In the genomic region with DNA sequence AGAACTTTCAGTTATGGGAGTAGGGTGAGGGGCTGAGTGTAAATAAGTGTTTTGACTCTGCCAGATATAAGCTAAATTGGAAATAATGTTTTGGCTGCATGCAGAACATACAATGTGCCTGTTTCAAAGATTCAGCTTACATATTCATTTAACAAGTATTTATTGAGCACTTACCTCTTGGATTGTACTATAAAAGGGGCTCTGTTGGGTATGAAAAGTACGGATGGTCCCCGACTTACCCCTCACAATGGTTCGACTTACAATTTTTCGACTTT, we compare ENCODE assay signal across 8 cellular contexts. TPM values are rescaled to one million over a fixed set of nuclear protein-coding genes. Genes with fewer than 3 reads are reported as not detected.
DNase-seq lines count a peak whose midpoint lies in the region; ATAC-seq and TF ChIP-seq lines count a peak whose summit lies in the region.

No MANE protein-coding gene starts in this region.

- H3K4me1 ChIP-seq in rectal smooth muscle tissue (ENCODE audit: control insufficient read depth, insufficient read depth, low read length), result no peaks in the 10 kb centered on the region

- no peak for DNase-seq in GM12864 (ENCODE audit: low read depth)
- DNase-seq in T-cell, result no peak
- DNase-seq in fibroblast of pulmonary artery (ENCODE audit: low read depth), result no peak
- no peak for DNase-seq in nucleus accumbens (lab: John Stamatoyannopoulos, UW)
- DNase-seq in posterior cingulate gyrus, result no peak
- no peak for DNase-seq in activated gamma-delta T cell treated with Interleukin-2 at 50 U/mL for 16 hours

- H3K27me3 Mint-ChIP-seq in T-cell, result peaks cover 0 to 4% of the 10 kb centered on the region in 2 donors

- CTCF ChIA-PET in T-cell (lab: Charles Lee), result no interaction called here

- H3K27me3 ChIP-seq in rectal smooth muscle tissue (ENCODE audit: control insufficient read depth, insufficient read depth, low read length), result no peaks in the 10 kb centered on the region

- H3K27ac ChIP-seq in rectal smooth muscle tissue (ENCODE audit: low read depth, low read length), result peak overlapping the region; percentile 84

- TF ChIP-seq CTCF in GM12864 (IDR thresholded peaks at IDR 0.05; ENCODE audit: low read depth, low read length, missing control alignments), result no peak
- TF ChIP-seq CTCF in fibroblast of pulmonary artery (IDR thresholded peaks at IDR 0.05; ENCODE audit: low read length, missing control alignments), result no peak

- no peaks in the 10 kb centered on the region for H3K9me3 Mint-ChIP-seq in T-cell

- H3K4me3 ChIP-seq in GM12864 (ENCODE audit: low read depth, low read length), result peak overlapping the region; percentile 85
- H3K4me3 ChIP-seq in fibroblast of pulmonary artery (replicated peaks; ENCODE audit: low read depth, low read length), result peak overlapping the region; percentile 78
- H3K4me3 ChIP-seq in rectal smooth muscle tissue (ENCODE audit: low read length), result peak overlapping the region; percentile 65

- POLR2A ChIA-PET in T-cell (lab: Charles Lee), result no interaction called here

- intact Hi-C loops in posterior cingulate gyrus (cut with DNase I), result no loop called here

- ATAC-seq in T-cell (replicated peaks in 1 of 4) (no peak), HG03039 (IDR thresholded peaks at IDR 0.05; ENCODE audit: unreplicated experiment) (no peak)

- no peaks in the 10 kb centered on the region for H3K36me3 Mint-ChIP-seq in T-cell

- no peaks in the 10 kb centered on the region for H3K36me3 ChIP-seq in rectal smooth muscle tissue (ENCODE audit: control insufficient read depth, insufficient read depth, low read length)

- H3K27ac Mint-ChIP-seq in T-cell, result peak overlapping the region; percentile 91 to 93

- peaks cover 36 to 46% (median 40%) of the 10 kb centered on the region in 3 donors for H3K4me1 Mint-ChIP-seq in T-cell

- H3K4me3 Mint-ChIP-seq in T-cell, result peak overlapping the region; percentile 88 to 94 (median 94)

- H3K9ac ChIP-seq in rectal smooth muscle tissue (ENCODE audit: low read length), result peak overlapping the region; percentile 10

RNA-seq across cellular contexts. Expression of a gene that starts 0.8 kb away (rescaled TPM):
- 10 to 100 TPM; 11.2 to 25.0 (median 23.6) TPM for total RNA-seq in T-cell

RNA-seq across cellular contexts. Expression of a gene that starts 5.3 kb away (rescaled TPM):
- total RNA-seq in T-cell, result 10 to 100 TPM in 3 of 5 donors, 1 to 10 TPM in 2; 4.4 to 16.6 (median 13.9) TPM

RNA-seq across cellular contexts. Expression of a gene that starts 56.1 kb away (rescaled TPM):
- 10 to 100 TPM; 30.0 to 35.6 (median 30.6) TPM for total RNA-seq in T-cell
